17 cellular contexts compared by ENCODE assay signal in genomic region chr12:45743247-45743646, GRCh38. TPM values are rescaled to one million over a fixed set of nuclear protein-coding genes. Genes with fewer than 3 reads are reported as not detected.
DNase-seq lines count a peak whose midpoint lies in the region; ATAC-seq and TF ChIP-seq lines count a peak whose summit lies in the region.
"Had no signal": no experiment of that assay in that cellular context is flagged by ENCODE, and none has a peak within 500 bp of the region (broad histone marks: within the 10 kb centered on the region; RNA-seq: fewer than 3 reads in every experiment).

No MANE protein-coding gene starts in this region.

- intact Hi-C loops in activated CD4-positive, alpha-beta T cell treated with anti-CD3 and anti-CD28 coated beads for 36 hours (cut with DNase I, micrococcal nuclease): no loop called here
- intact Hi-C loops in CD8-positive, alpha-beta T cell (cut with DNase I, micrococcal nuclease): no loop called here
- intact Hi-C loops in right lobe of liver (cut with DNase I): no loop called here

- no peaks in the 10 kb centered on the region for H3K27me3 Mint-ChIP-seq in activated CD4-positive, alpha-beta T cell treated with anti-CD3 and anti-CD28 coated beads for 36 hours
- H3K27me3 Mint-ChIP-seq in CD8-positive, alpha-beta T cell (ENCODE audit: low read depth): no peaks in the 10 kb centered on the region
- no peaks in the 10 kb centered on the region for H3K27me3 Mint-ChIP-seq in activated CD8-positive, alpha-beta T cell treated with anti-CD3 and anti-CD28 coated beads, Interleukin-2, amount 10 ng/mL, durations not matched to agents 7 days and 5 days (ENCODE audit: low read depth)

- peaks cover 41% of the 10 kb centered on the region for H3K4me1 Mint-ChIP-seq in activated CD4-positive, alpha-beta T cell treated with anti-CD3 and anti-CD28 coated beads for 36 hours
- peaks cover 61% of the 10 kb centered on the region for H3K4me1 Mint-ChIP-seq in CD8-positive, alpha-beta T cell (ENCODE audit: low read depth)
- peaks cover 21% of the 10 kb centered on the region for H3K4me1 Mint-ChIP-seq in activated CD8-positive, alpha-beta T cell treated with anti-CD3 and anti-CD28 coated beads, Interleukin-2, amount 10 ng/mL, durations not matched to agents 7 days and 5 days (ENCODE audit: low read depth)

- no peaks in the 10 kb centered on the region for H3K9me3 ChIP-seq in CD8-positive, alpha-beta T cell (ENCODE audit: low read length)
- no peaks in the 10 kb centered on the region for H3K9me3 ChIP-seq in right lobe of liver

- peaks cover 15% of the 10 kb centered on the region for H3K4me1 ChIP-seq in CD8-positive, alpha-beta T cell (ENCODE audit: insufficient read depth, low read length)
- peaks cover 0 to 21% (median 2%) of the 10 kb centered on the region in 4 donors for H3K4me1 ChIP-seq in right lobe of liver

- ATAC-seq in activated CD4-positive, alpha-beta T cell treated with anti-CD3 and anti-CD28 coated beads for 36 hours: peak; percentile 82
- ATAC-seq in CD8-positive, alpha-beta T cell: peak; percentile 29
- ATAC-seq in activated CD8-positive, alpha-beta T cell treated with anti-CD3 and anti-CD28 coated beads, Interleukin-2, amount 10 ng/mL, durations not matched to agents 7 days and 5 days: peak; percentile 53
- ATAC-seq in right lobe of liver: peak; percentile 38 to 62 (median 51)

- POLR2A ChIA-PET in activated CD4-positive, alpha-beta T cell treated with anti-CD3 and anti-CD28 coated beads for 36 hours (lab: Charles Lee): no interaction called here
- POLR2A ChIA-PET in CD8-positive, alpha-beta T cell (lab: Charles Lee): interaction anchor here (0.6 to 5.7 kb wide), 2 partner anchors 14 to 49 kb away, joined by 4 to 44 read pairs; partner anchors contain the start of gene ARID2
- POLR2A ChIA-PET in activated CD8-positive, alpha-beta T cell treated with anti-CD3 and anti-CD28 coated beads, Interleukin-2, amount 10 ng/mL, durations not matched to agents 7 days and 5 days (lab: Charles Lee): interaction anchor here (4.5 kb wide), 1 partner anchor 14 kb away, joined by 21 read pairs; the partner anchor contains the start of gene ARID2

- no peak overlapping the region for H3K4me3 ChIP-seq in CD8-positive, alpha-beta T cell (ENCODE audit: low read depth, low read length)
- H3K4me3 ChIP-seq in right lobe of liver: no peak overlapping the region
- H3K4me3 ChIP-seq: MG63 had no signal

- peaks cover 5% of the 10 kb centered on the region for H3K9me3 Mint-ChIP-seq in activated CD4-positive, alpha-beta T cell treated with anti-CD3 and anti-CD28 coated beads for 36 hours (ENCODE audit: low read depth)
- no peaks in the 10 kb centered on the region for H3K9me3 Mint-ChIP-seq in CD8-positive, alpha-beta T cell
- H3K9me3 Mint-ChIP-seq in activated CD8-positive, alpha-beta T cell treated with anti-CD3 and anti-CD28 coated beads, Interleukin-2, amount 10 ng/mL, durations not matched to agents 7 days and 5 days (ENCODE audit: insufficient read depth): peaks cover 5% of the 10 kb centered on the region

- CTCF ChIA-PET in activated CD4-positive, alpha-beta T cell treated with anti-CD3 and anti-CD28 coated beads for 36 hours (lab: Charles Lee): interaction anchor here (1.0 to 5.4 kb wide), 6 partner anchors 9 to 199 kb away, joined by 4 to 23 read pairs (median 5); no protein-coding TSS in a partner anchor
- CTCF ChIA-PET in CD8-positive, alpha-beta T cell (lab: Charles Lee): interaction anchor here (0.6 to 5.2 kb wide), 3 partner anchors 17 to 199 kb away, joined by 3 to 33 read pairs (median 14); no protein-coding TSS in a partner anchor
- CTCF ChIA-PET in activated CD8-positive, alpha-beta T cell treated with anti-CD3 and anti-CD28 coated beads, Interleukin-2, amount 10 ng/mL, durations not matched to agents 7 days and 5 days (lab: Charles Lee): interaction anchor here (1.0 to 3.5 kb wide), 6 partner anchors 9 to 199 kb away, joined by 3 to 20 read pairs (median 8); partner anchors contain the start of gene ARID2

- no peak for TF ChIP-seq POLR2A in right lobe of liver (IDR thresholded peaks at IDR 0.05)

- H3K27ac Mint-ChIP-seq in activated CD4-positive, alpha-beta T cell treated with anti-CD3 and anti-CD28 coated beads for 36 hours: no peak overlapping the region
- H3K27ac Mint-ChIP-seq in CD8-positive, alpha-beta T cell: no peak overlapping the region
- H3K27ac Mint-ChIP-seq in activated CD8-positive, alpha-beta T cell treated with anti-CD3 and anti-CD28 coated beads, Interleukin-2, amount 10 ng/mL, durations not matched to agents 7 days and 5 days: no peak overlapping the region

- H3K4me3 Mint-ChIP-seq in activated CD4-positive, alpha-beta T cell treated with anti-CD3 and anti-CD28 coated beads for 36 hours: no peak overlapping the region
- H3K4me3 Mint-ChIP-seq in CD8-positive, alpha-beta T cell: no peak overlapping the region
- no peak overlapping the region for H3K4me3 Mint-ChIP-seq in activated CD8-positive, alpha-beta T cell treated with anti-CD3 and anti-CD28 coated beads, Interleukin-2, amount 10 ng/mL, durations not matched to agents 7 days and 5 days
- H3K4me3 Mint-ChIP-seq: CD14-positive monocyte had no signal

- no peak for DNase-seq in activated CD4-positive, alpha-beta T cell treated with anti-CD3 and anti-CD28 coated beads for 36 hours
- DNase-seq in activated CD4-positive, alpha-beta T cell treated with anti-CD3 and anti-CD28 coated beads for 1 hour: no peak
- DNase-seq in CD8-positive, alpha-beta T cell: no peak
- DNase-seq in activated CD8-positive, alpha-beta T cell treated with anti-CD3 and anti-CD28 coated beads, Interleukin-2, amount 10 ng/mL, durations not matched to agents 7 days and 5 days: no peak
- DNase-seq in right lobe of liver: no peak
- DNase-seq in COLO668 (lab: John Stamatoyannopoulos, UW; ENCODE audit: unreplicated experiment): no peak
- DNase-seq in DMS79 (lab: John Stamatoyannopoulos, UW): no peak
- no peak for DNase-seq in occipital lobe (lab: John Stamatoyannopoulos, UW)
- DNase-seq: DND-41, GDM1, GOT3, KBM-7, MG63, NCI-H1105 treated with DMSO at 0.1 percent for 48 hours, NCI-H187, NCI-H446 had no signal

- 67% methylated on average over 2 of the region's 2 CpGs for WGBS in right lobe of liver (ENCODE audit: insufficient coverage, low coverage, low lambda C conversion rate, missing lambda C conversion rate)

- no peak overlapping the region for H3K27ac ChIP-seq in CD8-positive, alpha-beta T cell (ENCODE audit: low read depth, low read length)
- no peak overlapping the region for H3K27ac ChIP-seq in right lobe of liver

- no peaks in the 10 kb centered on the region for H3K27me3 ChIP-seq in CD8-positive, alpha-beta T cell (ENCODE audit: insufficient read depth, low read length)
- no peaks in the 10 kb centered on the region for H3K27me3 ChIP-seq in right lobe of liver
- H3K27me3 ChIP-seq: MG63 had no signal

- H3K36me3 ChIP-seq in CD8-positive, alpha-beta T cell (ENCODE audit: insufficient read depth, low read length): no peaks in the 10 kb centered on the region
- no peaks in the 10 kb centered on the region for H3K36me3 ChIP-seq in right lobe of liver

- peaks cover 27% of the 10 kb centered on the region for H3K36me3 Mint-ChIP-seq in activated CD4-positive, alpha-beta T cell treated with anti-CD3 and anti-CD28 coated beads for 36 hours (ENCODE audit: low read depth)
- peaks cover 11% of the 10 kb centered on the region for H3K36me3 Mint-ChIP-seq in CD8-positive, alpha-beta T cell
- peaks cover 44% of the 10 kb centered on the region for H3K36me3 Mint-ChIP-seq in activated CD8-positive, alpha-beta T cell treated with anti-CD3 and anti-CD28 coated beads, Interleukin-2, amount 10 ng/mL, durations not matched to agents 7 days and 5 days (ENCODE audit: low read depth)

- no peak for TF ChIP-seq CTCF in CD8-positive, alpha-beta T cell (IDR thresholded peaks at IDR 0.05)
- TF ChIP-seq CTCF in right lobe of liver (IDR thresholded peaks at IDR 0.05): no peak

RNA-seq across cellular contexts. Expression of gene ARID2, which starts 13.7 kb away (rescaled TPM):
- 10 to 100 TPM; 24.2 to 28.2 TPM for total RNA-seq in activated CD4-positive, alpha-beta T cell treated with anti-CD3 and anti-CD28 coated beads for 36 hours
- 10 to 100 TPM; 47.9 to 49.7 TPM for total RNA-seq in CD8-positive, alpha-beta T cell
- 10 to 100 TPM; 49.0 to 52.3 TPM for total RNA-seq in activated CD8-positive, alpha-beta T cell treated with anti-CD3 and anti-CD28 coated beads, Interleukin-2, amount 10 ng/mL, durations not matched to agents 7 days and 5 days
- total RNA-seq in right lobe of liver (10 to 100 TPM in 2 of 6 experiments, 1 to 10 TPM in 4; 6.2 to 11.8 (median 9.1) TPM), occipital lobe (46.5 TPM)

Comparison
In these comparisons a context has a peak if more than half of its experiments do, and no peak if none do; other contexts are left out.
1. ATAC-seq: peak in every context shown above with its lines; median percentile 82 in activated CD4-positive, alpha-beta T cell treated with anti-CD3 and anti-CD28 coated beads for 36 hours; 53 in activated CD8-positive, alpha-beta T cell treated with anti-CD3 and anti-CD28 coated beads, Interleukin-2, amount 10 ng/mL, durations not matched to agents 7 days and 5 days; 51 in right lobe of liver; 29 in CD8-positive, alpha-beta T cell.